26 cellular contexts compared by ENCODE assay signal in the genomic region with DNA sequence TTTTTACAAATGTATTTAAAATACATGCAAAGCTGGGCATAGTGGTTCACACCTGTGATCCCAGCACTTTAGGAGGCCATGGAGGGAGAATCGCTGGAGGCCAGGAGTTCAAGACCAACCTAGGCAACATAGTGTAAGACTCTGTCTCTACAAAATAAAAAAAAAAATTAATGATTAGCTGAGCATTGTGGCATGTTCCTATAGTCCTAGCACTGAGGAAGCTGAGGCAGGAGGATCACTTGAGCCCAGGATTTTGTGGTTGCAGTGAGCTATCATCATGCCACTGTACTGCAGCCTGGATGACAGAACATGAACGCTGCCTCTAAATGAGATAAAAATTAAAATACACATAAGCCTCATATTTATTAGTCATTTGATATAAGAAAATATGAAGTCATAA.
DNase-seq lines count a peak whose midpoint lies in the region; ATAC-seq and TF ChIP-seq lines count a peak whose summit lies in the region.
"Had no signal": no experiment of that assay in that cellular context is flagged by ENCODE, and none has a peak within 500 bp of the region (broad histone marks: within the 10 kb centered on the region; RNA-seq: fewer than 3 reads in every experiment).

No MANE protein-coding gene starts in this region.

- H3K4me3 ChIP-seq in PC-9 (no peak overlapping the region), trophoblast cell (ENCODE audit: low read depth, low read length) (no peak overlapping the region), foreskin fibroblast (ENCODE audit: low read depth in 1 of 2, low read length in 2 of 2) (no peak overlapping the region)
- H3K4me3 ChIP-seq: adrenal gland, coronary artery, esophagus muscularis mucosa, gastrocnemius medialis, tibial artery had no signal

- no peak overlapping the region for H3K4me3 Mint-ChIP-seq in Calu3 (ENCODE audit: low read depth, unreplicated experiment)
- H3K4me3 Mint-ChIP-seq: activated CD4-positive, alpha-beta T cell treated with anti-CD3 and anti-CD28 coated beads, Interleukin-2, amount 10 ng/mL, durations not matched to agents 7 days and 5 days; activated T-cell treated with anti-CD3 and anti-CD28 coated beads, Interleukin-2, amount 50 U/mL, for 72 hours; immature natural killer cell; naive thymus-derived CD4-positive, alpha-beta T cell; stimulated activated naive CD8-positive, alpha-beta T cell treated with anti-CD3 and anti-CD28 coated beads, Interleukin-15, amount 100 ng/mL, for 72 hours had no signal

- BruUV-seq in Calu3 (replicated peaks; lab: Mats Ljungman, UMichigan) (no TSS peak), PC-9 (replicated peaks; lab: Mats Ljungman, UMichigan) (no TSS peak)

- DNase-seq in Calu3 (no peak), PC-9 (no peak), epithelial cell of prostate (ENCODE audit: low read depth, low spot score) (no peak), trophoblast cell (no peak), posterior cingulate gyrus (no peak), foreskin fibroblast (no peak)
- DNase-seq: activated CD4-positive, alpha-beta T cell treated with anti-CD3 and anti-CD28 coated beads, Interleukin-2, amount 10 ng/mL, durations not matched to agents 7 days and 5 days; activated naive CD4-positive, alpha-beta T cell treated with Interleukin-2 at 50 U/mL for 16 hours; activated T-cell treated with anti-CD3 and anti-CD28 coated beads, Interleukin-2, amount 50 U/mL, for 72 hours; adrenal gland; DND-41; gastrocnemius medialis; immature natural killer cell; Kasumi-1; left ventricle myocardium superior; naive thymus-derived CD4-positive, alpha-beta T cell; NCI-H1436 treated with DMSO at 0.1 percent for 48 hours; NCI-H2107; NCI-H446 treated with DMSO at 0.1 percent for 48 hours; Right ventricle myocardium superior; stimulated activated naive CD8-positive, alpha-beta T cell treated with anti-CD3 and anti-CD28 coated beads, Interleukin-15, amount 100 ng/mL, for 72 hours; tibial artery had no signal

- H2AK5ac ChIP-seq in trophoblast cell (ENCODE audit: low read length) = no peak overlapping the region

- H3K9me3 ChIP-seq in PC-9 (ENCODE audit: insufficient read depth, low read depth) (no peaks in the 10 kb centered on the region), trophoblast cell (ENCODE audit: insufficient read depth, low read depth, low read length) (no peaks in the 10 kb centered on the region)
- H3K9me3 ChIP-seq: adrenal gland, esophagus muscularis mucosa, gastrocnemius medialis, tibial artery had no signal

- no peak overlapping the region for H2AFZ ChIP-seq in PC-9
- H2AFZ ChIP-seq in trophoblast cell (ENCODE audit: insufficient read depth, low read length, poor library complexity) = no peak overlapping the region

- H4K91ac ChIP-seq in trophoblast cell (ENCODE audit: low read depth, low read length) = no peak overlapping the region

- intact Hi-C loops in Calu3 (cut with micrococcal nuclease; ENCODE audit: unreplicated experiment) = loop anchor here (5.0 to 10.0 kb wide), 2 partner anchors 44 to 566 kb away; no protein-coding TSS in a partner anchor
- intact Hi-C loops in PC-9 (cut with micrococcal nuclease; ENCODE audit: unreplicated experiment) = no loop called here
- intact Hi-C loops in posterior cingulate gyrus (cut with DNase I) = no loop called here

- ATAC-seq in HG03039 (IDR thresholded peaks at IDR 0.05; ENCODE audit: unreplicated experiment) = no peak
- ATAC-seq: activated T-cell treated with anti-CD3 and anti-CD28 coated beads, Interleukin-2, amount 50 U/mL, for 72 hours; gastrocnemius medialis; left ventricle myocardium superior; naive thymus-derived CD4-positive, alpha-beta T cell; stimulated activated naive CD8-positive, alpha-beta T cell treated with anti-CD3 and anti-CD28 coated beads, Interleukin-15, amount 100 ng/mL, for 72 hours had no signal

- H3F3A ChIP-seq in PC-9 (ENCODE audit: insufficient read depth, low read depth) = no peaks in the 10 kb centered on the region

- H3K27me3 ChIP-seq in PC-9 (ENCODE audit: insufficient read depth, low read depth) (no peaks in the 10 kb centered on the region), trophoblast cell (ENCODE audit: insufficient read depth, low read length) (no peaks in the 10 kb centered on the region)
- H3K27me3 ChIP-seq: adrenal gland, esophagus muscularis mucosa, gastrocnemius medialis, tibial artery had no signal

- TF ChIP-seq CTCF in Calu3 (IDR thresholded peaks at IDR 0.05; ENCODE audit: unreplicated experiment) (no peak), PC-9 (conservative IDR thresholded peaks at IDR 0.05) (no peak), foreskin fibroblast (IDR thresholded peaks at IDR 0.05; ENCODE audit: low read depth, low read length) (no peak)

- no peak overlapping the region for H3K4me2 ChIP-seq in PC-9
- no peak overlapping the region for H3K4me2 ChIP-seq in trophoblast cell (ENCODE audit: low read length)

- POLR2A ChIA-PET in PC-9 (lab: Charles Lee; ENCODE audit: unreplicated experiment) = no interaction called here

- H3K18ac ChIP-seq in trophoblast cell (ENCODE audit: low read length) = no peak overlapping the region

- no peaks in the 10 kb centered on the region for H4K20me1 ChIP-seq in PC-9 (ENCODE audit: insufficient read depth)

- peaks cover 11% of the 10 kb centered on the region for H3K4me1 ChIP-seq in PC-9 (replicated peaks; ENCODE audit: insufficient read depth)
- H3K4me1 ChIP-seq in trophoblast cell (ENCODE audit: control insufficient read depth in 1 of 2, insufficient read depth in 2 of 2, low read length in 2 of 2) = peaks cover 3 to 10% of the 10 kb centered on the region in 2 experiments

- peak overlapping the region; percentile 82 for H3K27ac Mint-ChIP-seq in Calu3 (ENCODE audit: unreplicated experiment)
- H3K27ac Mint-ChIP-seq: activated CD4-positive, alpha-beta T cell treated with anti-CD3 and anti-CD28 coated beads, Interleukin-2, amount 10 ng/mL, durations not matched to agents 7 days and 5 days; activated T-cell treated with anti-CD3 and anti-CD28 coated beads, Interleukin-2, amount 50 U/mL, for 72 hours; immature natural killer cell had no signal

- H3K14ac ChIP-seq in trophoblast cell (ENCODE audit: low read length) = no peak overlapping the region

- CTCF ChIA-PET in Calu3 (lab: Charles Lee) (interaction anchor here (0.5 to 1.1 kb wide), 4 partner anchors 13 to 61 kb away, joined by 3 to 6 read pairs (median 3); no protein-coding TSS in a partner anchor), PC-9 (lab: Charles Lee) (no interaction called here)

- H3K79me2 ChIP-seq in PC-9 (ENCODE audit: low read depth) (peaks cover 6% of the 10 kb centered on the region; the same call in 1 of the 2 replicates), trophoblast cell (ENCODE audit: control insufficient read depth, insufficient read depth, low read length, poor library complexity) (peaks cover 2% of the 10 kb centered on the region)

- H2BK5ac ChIP-seq in trophoblast cell (ENCODE audit: low read depth, low read length, poor library complexity) = no peak overlapping the region

- H3K36me3 ChIP-seq in PC-9 (ENCODE audit: low read depth) (no peaks in the 10 kb centered on the region), trophoblast cell (ENCODE audit: control insufficient read depth in 1 of 2, insufficient read depth in 2 of 2, low read length in 2 of 2) (peaks cover 0 to 3% of the 10 kb centered on the region in 2 experiments)
- H3K36me3 ChIP-seq: adrenal gland, esophagus muscularis mucosa, gastrocnemius medialis, tibial artery had no signal

- H3K36me3 Mint-ChIP-seq in Calu3 (ENCODE audit: insufficient read depth, unreplicated experiment) = peaks cover 10% of the 10 kb centered on the region
- H3K36me3 Mint-ChIP-seq: immature natural killer cell had no signal

- H2BK12ac ChIP-seq in trophoblast cell (ENCODE audit: low read length) = no peak overlapping the region

- no peak overlapping the region for H3K9ac ChIP-seq in trophoblast cell (ENCODE audit: low read length)

- H3K27ac ChIP-seq in PC-9 (peak overlapping the region; percentile 23; the same call in 1 of the 2 replicates), epithelial cell of prostate (peak overlapping the region; percentile 87), trophoblast cell (ENCODE audit: low read depth, low read length) (no peak overlapping the region)
- H3K27ac ChIP-seq: adrenal gland, C4-2B, coronary artery, esophagus muscularis mucosa, gastrocnemius medialis, tibial artery had no signal

- H3K23ac ChIP-seq in trophoblast cell (ENCODE audit: low read length) = no peak overlapping the region

- no peaks in the 10 kb centered on the region for H3K9me2 ChIP-seq in PC-9 (ENCODE audit: insufficient read depth)

- no peak overlapping the region for H3K4ac ChIP-seq in trophoblast cell (ENCODE audit: low read depth, low read length)

- H3K9me3 Mint-ChIP-seq in Calu3 (ENCODE audit: low read depth, unreplicated experiment) = no peaks in the 10 kb centered on the region
- H3K9me3 Mint-ChIP-seq: activated CD4-positive, alpha-beta T cell treated with anti-CD3 and anti-CD28 coated beads, Interleukin-2, amount 10 ng/mL, durations not matched to agents 7 days and 5 days; activated T-cell treated with anti-CD3 and anti-CD28 coated beads, Interleukin-2, amount 50 U/mL, for 72 hours; immature natural killer cell; naive thymus-derived CD4-positive, alpha-beta T cell; stimulated activated naive CD8-positive, alpha-beta T cell treated with anti-CD3 and anti-CD28 coated beads, Interleukin-15, amount 100 ng/mL, for 72 hours had no signal

- no peak overlapping the region for H4K12ac ChIP-seq in trophoblast cell (ENCODE audit: low read depth, low read length)

- WGBS in trophoblast cell (ENCODE audit: extremely low coverage, insufficient coverage, insufficient read length) = no CpG with 5 or more reads among the region's 2 CpGs

- H3K27me3 Mint-ChIP-seq in Calu3 (ENCODE audit: unreplicated experiment) = no peaks in the 10 kb centered on the region
- H3K27me3 Mint-ChIP-seq: activated CD4-positive, alpha-beta T cell treated with anti-CD3 and anti-CD28 coated beads, Interleukin-2, amount 10 ng/mL, durations not matched to agents 7 days and 5 days; naive thymus-derived CD4-positive, alpha-beta T cell; stimulated activated naive CD8-positive, alpha-beta T cell treated with anti-CD3 and anti-CD28 coated beads, Interleukin-15, amount 100 ng/mL, for 72 hours had no signal

- no peak overlapping the region for H4K8ac ChIP-seq in trophoblast cell (ENCODE audit: low read depth, low read length)

- peak overlapping the region; percentile 30 for H2BK120ac ChIP-seq in trophoblast cell (ENCODE audit: insufficient read depth, low read length, poor library complexity)

- H3K4me1 Mint-ChIP-seq in Calu3 (ENCODE audit: low read depth, unreplicated experiment) = peaks cover 65% of the 10 kb centered on the region

- peaks cover 3% of the 10 kb centered on the region for H3K79me1 ChIP-seq in trophoblast cell (ENCODE audit: low read length)
